17 cellular contexts compared by ENCODE assay signal in the genomic region with DNA sequence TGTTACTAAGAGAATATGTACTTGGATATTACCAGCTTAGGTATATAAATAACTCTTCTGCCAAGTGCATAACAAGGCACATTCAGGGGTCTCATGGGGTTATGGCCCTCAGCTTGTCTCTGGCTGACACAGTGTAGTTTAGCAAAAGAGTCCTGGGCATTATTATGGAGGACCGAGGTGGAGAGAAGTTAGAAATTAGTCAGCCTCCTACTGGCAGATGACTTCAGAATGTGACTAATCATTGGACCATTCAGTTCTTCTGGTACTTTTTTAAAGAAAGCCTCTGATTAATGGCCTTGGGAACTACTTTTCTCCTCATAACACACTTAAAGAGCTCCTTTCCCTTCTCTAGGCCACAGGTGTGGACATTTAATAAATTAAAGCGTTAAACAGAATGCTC.
DNase-seq lines count a peak whose midpoint lies in the region; ATAC-seq and TF ChIP-seq lines count a peak whose summit lies in the region.
"Had no signal": no experiment of that assay in that cellular context is flagged by ENCODE, and none has a peak within 500 bp of the region (broad histone marks: within the 10 kb centered on the region; RNA-seq: fewer than 3 reads in every experiment).

No MANE protein-coding gene starts in this region.

- no peak overlapping the region for H3K4me2 ChIP-seq in osteoblast (ENCODE audit: insufficient read depth, low read length)
- no peak overlapping the region for H3K4me2 ChIP-seq in mesenchymal stem cell (ENCODE audit: low read length, poor library complexity, severe bottlenecking)
- H3K4me2 ChIP-seq: A549 had no signal

- H3K23ac ChIP-seq in mesenchymal stem cell (ENCODE audit: low read length in 2 of 2): no peak overlapping the region

- no peak overlapping the region for H4K8ac ChIP-seq in mesenchymal stem cell (ENCODE audit: low read length)

- H3K79me2 ChIP-seq in osteoblast (ENCODE audit: insufficient read depth, low read length): no peaks in the 10 kb centered on the region

- no peak overlapping the region for H3K4ac ChIP-seq in mesenchymal stem cell (ENCODE audit: low read depth in 1 of 2, low read length in 2 of 2)

- H2BK5ac ChIP-seq in mesenchymal stem cell (ENCODE audit: low read depth, low read length, poor library complexity, severe bottlenecking): no peak overlapping the region

- no peaks in the 10 kb centered on the region for H3K36me3 ChIP-seq in osteoblast (ENCODE audit: insufficient read depth, low read length)
- H3K36me3 ChIP-seq in mesenchymal stem cell (ENCODE audit: control insufficient read depth in 1 of 2, insufficient read depth in 2 of 2, low read depth in 1 of 2, low read length in 2 of 2): no peaks in the 10 kb centered on the region

- H3K14ac ChIP-seq in mesenchymal stem cell (ENCODE audit: low read length in 2 of 2): no peak overlapping the region

- ATAC-seq in GM18520 (IDR thresholded peaks at IDR 0.05; ENCODE audit: unreplicated experiment) (no peak), HG02981 (IDR thresholded peaks at IDR 0.05; ENCODE audit: unreplicated experiment) (no peak)
- ATAC-seq: A549 had no signal

- H3K4me3 ChIP-seq in osteoblast (ENCODE audit: insufficient read depth, low read length): no peak overlapping the region
- H3K4me3 ChIP-seq in mesenchymal stem cell (ENCODE audit: insufficient read depth in 1 of 2, low read depth in 1 of 2, low read length in 2 of 2): no peak overlapping the region
- H3K4me3 ChIP-seq: A549, SK-N-MC had no signal

- H2BK120ac ChIP-seq in mesenchymal stem cell (ENCODE audit: low read depth, low read length): no peak overlapping the region

- no peak overlapping the region for H3K27ac ChIP-seq in osteoblast (ENCODE audit: low read depth, low read length)
- no peak overlapping the region for H3K27ac ChIP-seq in mesenchymal stem cell (ENCODE audit: low read length, poor library complexity, severe bottlenecking)
- H3K27ac ChIP-seq: A549, SK-N-MC had no signal

- no peaks in the 10 kb centered on the region for H4K20me1 ChIP-seq in osteoblast (ENCODE audit: insufficient read depth, low read length)

- no peak overlapping the region for H3K18ac ChIP-seq in mesenchymal stem cell (ENCODE audit: low read depth in 1 of 2, low read length in 2 of 2)

- TF ChIP-seq CTCF in osteoblast (IDR thresholded peaks at IDR 0.05; ENCODE audit: extremely low read depth, low read depth, low read length): no peak

- no peaks in the 10 kb centered on the region for H3K4me1 ChIP-seq in osteoblast (ENCODE audit: insufficient read depth, low read length)
- no peaks in the 10 kb centered on the region for H3K4me1 ChIP-seq in mesenchymal stem cell (ENCODE audit: control insufficient read depth, insufficient read depth, low read depth, low read length)
- H3K4me1 ChIP-seq: A549 had no signal

- H2AK5ac ChIP-seq in mesenchymal stem cell (ENCODE audit: low read length, severe bottlenecking): no peak overlapping the region

- H2AFZ ChIP-seq in osteoblast (ENCODE audit: low read length) (no peak overlapping the region), mesenchymal stem cell (ENCODE audit: low read depth, low read length) (no peak overlapping the region)

- no peaks in the 10 kb centered on the region for H3K9me3 ChIP-seq in osteoblast (ENCODE audit: low read depth, low read length)
- H3K9me3 ChIP-seq in mesenchymal stem cell (ENCODE audit: control insufficient read depth, low read length): peaks cover 4% of the 10 kb centered on the region
- H3K9me3 ChIP-seq: A549 had no signal

- peak; percentile 11 for DNase-seq in Daoy (ENCODE audit: low read depth)
- DNase-seq in HS-5 (ENCODE audit: low read depth): peak; percentile 14
- peak; percentile 20 for DNase-seq in astrocyte of the hippocampus (ENCODE audit: low read depth, low spot score)
- DNase-seq in osteoblast (ENCODE audit: insufficient read length, low spot score, missing footprints): peak; percentile 35
- no peak for DNase-seq in mesenchymal stem cell
- DNase-seq: C1 segment of cervical spinal cord, DND-41, H7, NCI-H1417 treated with DMSO at 0.1 percent for 48 hours, NCI-H2029 treated with DMSO at 0.1 percent for 48 hours, NCI-H2171 treated with DMSO at 0.1 percent for 48 hours, NCI-H446 treated with DMSO at 0.1 percent for 48 hours, NCI-H748 treated with DMSO at 0.1 percent for 48 hours had no signal

- H2BK12ac ChIP-seq in mesenchymal stem cell (ENCODE audit: low read length in 2 of 2): no peak overlapping the region

- H3K79me1 ChIP-seq in mesenchymal stem cell (replicated peaks; ENCODE audit: low read length, poor library complexity, severe bottlenecking): no peaks in the 10 kb centered on the region

- no peak overlapping the region for H2BK15ac ChIP-seq in mesenchymal stem cell (ENCODE audit: low read depth, poor library complexity, severe bottlenecking)

- WGBS in mesenchymal stem cell: 74% methylated on average over 2 of the region's 2 CpGs

- H3K27me3 ChIP-seq in osteoblast (ENCODE audit: insufficient read depth, low read length): no peaks in the 10 kb centered on the region
- peaks cover 0 to 15% of the 10 kb centered on the region in 2 experiments for H3K27me3 ChIP-seq in mesenchymal stem cell (ENCODE audit: control insufficient read depth in 1 of 2, insufficient read depth in 1 of 2, low read length in 2 of 2)

- H3K9ac ChIP-seq in mesenchymal stem cell (ENCODE audit: low read length): no peak overlapping the region

- no peak overlapping the region for H4K91ac ChIP-seq in mesenchymal stem cell (ENCODE audit: low read length)
